In genomic region chr3:147412917-147413711, GRCh38 we compare ENCODE assay signal across 1 cellular context.
TF ChIP-seq lines count a peak whose summit lies in the region.

No MANE protein-coding gene starts in this region.

TF ChIP-seq in GM23338, 12 proteins besides CTCF, POLR2A, EP300 and RAD21 (continued from another document):
- TF ChIP-seq REST (IDR thresholded peaks at IDR 0.05; ENCODE audit: unreplicated experiment) (no peak), EZH2phosphoT487 (IDR thresholded peaks at IDR 0.05; ENCODE audit: unreplicated experiment) (no peak)
TF ChIP-seq in GM23338: peak in this region for 1.
